In genomic region chr15:40558952-40559742, GRCh38 we compare ENCODE assay signal across 26 cellular contexts. TPM values are rescaled to one million over a fixed set of nuclear protein-coding genes. Genes with fewer than 3 reads are reported as not detected.
DNase-seq lines count a peak whose midpoint lies in the region; ATAC-seq and TF ChIP-seq lines count a peak whose summit lies in the region.
"Had no signal": no experiment of that assay in that cellular context is flagged by ENCODE, and none has a peak within 500 bp of the region (broad histone marks: within the 10 kb centered on the region; RNA-seq: fewer than 3 reads in every experiment).

No MANE protein-coding gene starts in this region.

- H3K9me3 Mint-ChIP-seq in activated CD8-positive, alpha-beta T cell treated with anti-CD3 and anti-CD28 coated beads for 36 hours, result no peaks in the 10 kb centered on the region
- no peaks in the 10 kb centered on the region for H3K9me3 Mint-ChIP-seq in activated CD8-positive, alpha-beta T cell treated with anti-CD3 and anti-CD28 coated beads, Interleukin-2, amount 10 ng/mL, durations not matched to agents 7 days and 5 days (ENCODE audit: insufficient read depth)
- no peaks in the 10 kb centered on the region for H3K9me3 Mint-ChIP-seq in central memory CD8-positive, alpha-beta T cell
- H3K9me3 Mint-ChIP-seq in stimulated activated naive B cell treated with anti-CD40 and anti-IgM and Interleukin-4, amounts not matched to agents 10 μg/mL and 1 μg/mL and 100 μg/mL, for 72 hours, result peaks cover 0 to 3% of the 10 kb centered on the region in 2 donors
- H3K9me3 Mint-ChIP-seq: activated CD4-positive, alpha-beta T cell treated with anti-CD3 and anti-CD28 coated beads, Interleukin-2, amount 10 ng/mL, durations not matched to agents 24 days and 14 days; HFFc6 had no signal

- no peaks in the 10 kb centered on the region for H3K27me3 ChIP-seq in heart left ventricle
- H3K27me3 ChIP-seq: ascending aorta; BLaER1 treated with 17β-estradiol and CSF1 and Interleukin-3, amounts not matched to agents 10 nM and 100 nM; SJSA1 had no signal

- no peak for TF ChIP-seq CTCF in activated CD8-positive, alpha-beta T cell treated with anti-CD3 and anti-CD28 coated beads for 36 hours (IDR thresholded peaks at IDR 0.05)
- no peak for TF ChIP-seq CTCF in heart left ventricle (IDR thresholded peaks at IDR 0.05)

- peaks cover 0 to 70% (median 29%) of the 10 kb centered on the region in 9 donors for H3K36me3 ChIP-seq in heart left ventricle

- H3K27ac Mint-ChIP-seq in activated CD8-positive, alpha-beta T cell treated with anti-CD3 and anti-CD28 coated beads for 36 hours, result peak overlapping the region; percentile 43
- no peak overlapping the region for H3K27ac Mint-ChIP-seq in activated CD8-positive, alpha-beta T cell treated with anti-CD3 and anti-CD28 coated beads, Interleukin-2, amount 10 ng/mL, durations not matched to agents 7 days and 5 days
- H3K27ac Mint-ChIP-seq in central memory CD8-positive, alpha-beta T cell (ENCODE audit: low read depth), result peak overlapping the region; percentile 3
- H3K27ac Mint-ChIP-seq in stimulated activated naive B cell treated with anti-CD40 and anti-IgM and Interleukin-4, amounts not matched to agents 10 μg/mL and 1 μg/mL and 100 μg/mL, for 72 hours, result peak overlapping the region; percentile 95
- H3K27ac Mint-ChIP-seq: activated CD4-positive, alpha-beta T cell treated with anti-CD3 and anti-CD28 coated beads, Interleukin-2, amount 10 ng/mL, durations not matched to agents 24 days and 14 days; HFFc6 had no signal

- no peak overlapping the region for H3K27ac ChIP-seq in heart left ventricle
- H3K27ac ChIP-seq: ascending aorta; BLaER1 treated with 17β-estradiol and CSF1 and Interleukin-3, amounts not matched to agents 10 nM and 100 nM; PC-9; psoas muscle; SJSA1 had no signal

- intact Hi-C loops in activated CD8-positive, alpha-beta T cell treated with anti-CD3 and anti-CD28 coated beads for 36 hours (cut with micrococcal nuclease), result no loop called here
- intact Hi-C loops in heart left ventricle (cut with DNase I), result no loop called here

- H3K4me1 ChIP-seq in heart left ventricle, result peaks cover 0 to 45% (median 16%) of the 10 kb centered on the region in 12 donors

- H3K9me3 ChIP-seq in heart left ventricle, result no peaks in the 10 kb centered on the region
- H3K9me3 ChIP-seq: ascending aorta; BLaER1 treated with 17β-estradiol and CSF1 and Interleukin-3, amounts not matched to agents 10 nM and 100 nM; psoas muscle; SJSA1 had no signal

- CTCF ChIA-PET in activated CD8-positive, alpha-beta T cell treated with anti-CD3 and anti-CD28 coated beads for 36 hours (lab: Charles Lee), result interaction anchor here (1.1 kb wide), 1 partner anchor 9 kb away, joined by 4 read pairs; no protein-coding TSS in a partner anchor
- CTCF ChIA-PET in activated CD8-positive, alpha-beta T cell treated with anti-CD3 and anti-CD28 coated beads, Interleukin-2, amount 10 ng/mL, durations not matched to agents 7 days and 5 days (lab: Charles Lee), result interaction anchor here (1.0 to 1.3 kb wide), 3 partner anchors 31 to 53 kb away, joined by 3 to 4 read pairs (median 3); no protein-coding TSS in a partner anchor

- WGBS in heart left ventricle, 4 donors, result 79 to 82% (median 81%) methylated on average over 6 of the region's 6 CpGs

- no peak for DNase-seq in activated CD8-positive, alpha-beta T cell treated with anti-CD3 and anti-CD28 coated beads for 36 hours
- no peak for DNase-seq in activated CD8-positive, alpha-beta T cell treated with anti-CD3 and anti-CD28 coated beads, Interleukin-2, amount 10 ng/mL, durations not matched to agents 7 days and 5 days
- DNase-seq in OCI-M1 (lab: John Stamatoyannopoulos, UW) (peak; percentile 95), HPDE6-E6E7 (ENCODE audit: extremely low spot score) (no peak), heart left ventricle (no peak)
- no peak for DNase-seq in central memory CD8-positive, alpha-beta T cell (ENCODE audit: low spot score in 2 of 2)
- DNase-seq in stimulated activated naive B cell treated with anti-CD40 and anti-IgM and Interleukin-4, amounts not matched to agents 10 μg/mL and 1 μg/mL and 100 μg/mL, for 72 hours, result no peak
- DNase-seq: 8988T; activated CD4-positive, alpha-beta T cell treated with anti-CD3 and anti-CD28 coated beads, Interleukin-2, amount 10 ng/mL, durations not matched to agents 24 days and 14 days; activated CD8-positive, alpha-beta memory T cell treated with anti-CD3 and anti-CD28 coated beads, Interleukin-2, amount 50 U/mL, for 48 hours; activated gamma-delta T cell treated with Interleukin-2 at 50 U/mL for 16 hours; GF-D8; HFFc6; hippocampal formation; kidney glomerular epithelial cell; NCI-H1436; NCI-H2171; PC-9; psoas muscle; stimulated activated CD4-positive, alpha-beta T cell treated with anti-CD3 and anti-CD28 coated beads, Interleukin-4, amount 100 ng/mL, for 24 hours; T-helper 9 cell had no signal

- H3K36me3 Mint-ChIP-seq in activated CD8-positive, alpha-beta T cell treated with anti-CD3 and anti-CD28 coated beads for 36 hours (ENCODE audit: low read depth), result peaks cover 3% of the 10 kb centered on the region
- peaks cover 25% of the 10 kb centered on the region for H3K36me3 Mint-ChIP-seq in activated CD8-positive, alpha-beta T cell treated with anti-CD3 and anti-CD28 coated beads, Interleukin-2, amount 10 ng/mL, durations not matched to agents 7 days and 5 days (ENCODE audit: low read depth)
- H3K36me3 Mint-ChIP-seq in central memory CD8-positive, alpha-beta T cell (ENCODE audit: insufficient read depth), result peaks cover 30% of the 10 kb centered on the region
- peaks cover 20 to 68% of the 10 kb centered on the region in 2 donors for H3K36me3 Mint-ChIP-seq in stimulated activated naive B cell treated with anti-CD40 and anti-IgM and Interleukin-4, amounts not matched to agents 10 μg/mL and 1 μg/mL and 100 μg/mL, for 72 hours

- H3K4me3 Mint-ChIP-seq in activated CD8-positive, alpha-beta T cell treated with anti-CD3 and anti-CD28 coated beads for 36 hours, result no peak overlapping the region
- no peak overlapping the region for H3K4me3 Mint-ChIP-seq in activated CD8-positive, alpha-beta T cell treated with anti-CD3 and anti-CD28 coated beads, Interleukin-2, amount 10 ng/mL, durations not matched to agents 7 days and 5 days
- H3K4me3 Mint-ChIP-seq in central memory CD8-positive, alpha-beta T cell, result no peak overlapping the region
- peak overlapping the region; percentile 65 to 73 for H3K4me3 Mint-ChIP-seq in stimulated activated naive B cell treated with anti-CD40 and anti-IgM and Interleukin-4, amounts not matched to agents 10 μg/mL and 1 μg/mL and 100 μg/mL, for 72 hours
- H3K4me3 Mint-ChIP-seq: activated CD4-positive, alpha-beta T cell treated with anti-CD3 and anti-CD28 coated beads, Interleukin-2, amount 10 ng/mL, durations not matched to agents 24 days and 14 days; HFFc6 had no signal

- peaks cover 31% of the 10 kb centered on the region for H3K4me1 Mint-ChIP-seq in activated CD8-positive, alpha-beta T cell treated with anti-CD3 and anti-CD28 coated beads for 36 hours (ENCODE audit: low read depth)
- H3K4me1 Mint-ChIP-seq in activated CD8-positive, alpha-beta T cell treated with anti-CD3 and anti-CD28 coated beads, Interleukin-2, amount 10 ng/mL, durations not matched to agents 7 days and 5 days (ENCODE audit: low read depth), result peaks cover 14% of the 10 kb centered on the region
- peaks cover 35% of the 10 kb centered on the region for H3K4me1 Mint-ChIP-seq in central memory CD8-positive, alpha-beta T cell
- peaks cover 53 to 89% of the 10 kb centered on the region in 2 donors for H3K4me1 Mint-ChIP-seq in stimulated activated naive B cell treated with anti-CD40 and anti-IgM and Interleukin-4, amounts not matched to agents 10 μg/mL and 1 μg/mL and 100 μg/mL, for 72 hours

- POLR2A ChIA-PET in activated CD8-positive, alpha-beta T cell treated with anti-CD3 and anti-CD28 coated beads for 36 hours (lab: Charles Lee), result no interaction called here
- POLR2A ChIA-PET in activated CD8-positive, alpha-beta T cell treated with anti-CD3 and anti-CD28 coated beads, Interleukin-2, amount 10 ng/mL, durations not matched to agents 7 days and 5 days (lab: Charles Lee), result no interaction called here

- TF ChIP-seq POLR2A in heart left ventricle (IDR thresholded peaks at IDR 0.05), result no peak

- no peak overlapping the region for H3K4me3 ChIP-seq in heart left ventricle
- H3K4me3 ChIP-seq: ascending aorta; BLaER1 treated with 17β-estradiol and CSF1 and Interleukin-3, amounts not matched to agents 10 nM and 100 nM; PC-9; psoas muscle; SJSA1; skin epidermis had no signal

- ATAC-seq in activated CD8-positive, alpha-beta T cell treated with anti-CD3 and anti-CD28 coated beads for 36 hours, result no peak
- no peak for ATAC-seq in activated CD8-positive, alpha-beta T cell treated with anti-CD3 and anti-CD28 coated beads, Interleukin-2, amount 10 ng/mL, durations not matched to agents 7 days and 5 days
- no peak for ATAC-seq in central memory CD8-positive, alpha-beta T cell (replicated peaks; ENCODE audit: extremely low read depth, poor library complexity, severe bottlenecking)
- ATAC-seq in stimulated activated naive B cell treated with anti-CD40 and anti-IgM and Interleukin-4, amounts not matched to agents 10 μg/mL and 1 μg/mL and 100 μg/mL, for 72 hours (replicated peaks), result no peak
- ATAC-seq in heart left ventricle (no peak), GM18907 (IDR thresholded peaks at IDR 0.05; ENCODE audit: unreplicated experiment) (no peak)
- ATAC-seq: psoas muscle had no signal

- no peaks in the 10 kb centered on the region for H3K27me3 Mint-ChIP-seq in activated CD8-positive, alpha-beta T cell treated with anti-CD3 and anti-CD28 coated beads for 36 hours
- no peaks in the 10 kb centered on the region for H3K27me3 Mint-ChIP-seq in activated CD8-positive, alpha-beta T cell treated with anti-CD3 and anti-CD28 coated beads, Interleukin-2, amount 10 ng/mL, durations not matched to agents 7 days and 5 days (ENCODE audit: low read depth)
- H3K27me3 Mint-ChIP-seq in central memory CD8-positive, alpha-beta T cell, result no peaks in the 10 kb centered on the region
- H3K27me3 Mint-ChIP-seq in stimulated activated naive B cell treated with anti-CD40 and anti-IgM and Interleukin-4, amounts not matched to agents 10 μg/mL and 1 μg/mL and 100 μg/mL, for 72 hours, result no peaks in the 10 kb centered on the region
- H3K27me3 Mint-ChIP-seq: activated CD4-positive, alpha-beta T cell treated with anti-CD3 and anti-CD28 coated beads, Interleukin-2, amount 10 ng/mL, durations not matched to agents 24 days and 14 days had no signal

RNA-seq across cellular contexts. Expression of gene CCDC32, which starts 5.7 kb away (rescaled TPM):
- 10 to 100 TPM; 21.3 to 22.0 TPM for total RNA-seq in activated CD8-positive, alpha-beta T cell treated with anti-CD3 and anti-CD28 coated beads for 36 hours
- 10 to 100 TPM; 24.7 to 27.0 TPM for total RNA-seq in activated CD8-positive, alpha-beta T cell treated with anti-CD3 and anti-CD28 coated beads, Interleukin-2, amount 10 ng/mL, durations not matched to agents 7 days and 5 days
- 10 to 100 TPM; 13.0 to 38.2 (median 23.6) TPM for total RNA-seq in heart left ventricle
- 10 to 100 TPM; 28.2 to 34.8 TPM for polyA plus RNA-seq in heart left ventricle

RNA-seq across cellular contexts. Expression of gene RPUSD2, which starts 10.0 kb away (rescaled TPM):
- 10 to 100 TPM; 17.2 to 19.0 TPM for total RNA-seq in activated CD8-positive, alpha-beta T cell treated with anti-CD3 and anti-CD28 coated beads for 36 hours
- total RNA-seq in activated CD8-positive, alpha-beta T cell treated with anti-CD3 and anti-CD28 coated beads, Interleukin-2, amount 10 ng/mL, durations not matched to agents 7 days and 5 days, result 10 to 100 TPM; 14.1 to 15.6 TPM
- total RNA-seq in heart left ventricle, result 10 to 100 TPM in 2 of 9 donors, 1 to 10 TPM in 7; 5.8 to 11.0 (median 9.0) TPM
- 1 to 10 TPM; 8.5 to 9.0 TPM for polyA plus RNA-seq in heart left ventricle

RNA-seq across cellular contexts. Expression of gene KNL1, which starts 34.9 kb away (rescaled TPM):
- total RNA-seq in activated CD8-positive, alpha-beta T cell treated with anti-CD3 and anti-CD28 coated beads for 36 hours, result 10 to 100 TPM; 20.9 to 22.8 TPM
- total RNA-seq in activated CD8-positive, alpha-beta T cell treated with anti-CD3 and anti-CD28 coated beads, Interleukin-2, amount 10 ng/mL, durations not matched to agents 7 days and 5 days, result 10 to 100 TPM; 61.4 to 65.4 TPM
- total RNA-seq in heart left ventricle, result 1 to 10 TPM in 4 of 9 donors, under 1 TPM in 4, not detected in 1; 0.11 to 5.9 (median 1.0) TPM
- polyA plus RNA-seq in heart left ventricle, result under 1 TPM; 0.04 to 0.07 TPM
- total RNA-seq: ascending aorta had no signal

Comparison
In these comparisons a context has a peak if more than half of its experiments do, and no peak if none do; other contexts are left out.
1. H3K4me3 Mint-ChIP-seq: peak in stimulated activated naive B cell treated with anti-CD40 and anti-IgM and Interleukin-4, amounts not matched to agents 10 μg/mL and 1 μg/mL and 100 μg/mL, for 72 hours (2 of 2); none in activated CD8-positive, alpha-beta T cell treated with anti-CD3 and anti-CD28 coated beads for 36 hours (single experiment), activated CD8-positive, alpha-beta T cell treated with anti-CD3 and anti-CD28 coated beads, Interleukin-2, amount 10 ng/mL, durations not matched to agents 7 days and 5 days (single experiment) and central memory CD8-positive, alpha-beta T cell (single experiment).